In genomic region chr1:31374511-31375196, GRCh38 we compare ENCODE assay signal across 9 cellular contexts. TPM values are rescaled to one million over a fixed set of nuclear protein-coding genes. Genes with fewer than 3 reads are reported as not detected.
DNase-seq lines count a peak whose midpoint lies in the region; ATAC-seq, FAIRE-seq and TF ChIP-seq lines count a peak whose summit lies in the region.
"Had no signal": no experiment of that assay in that cellular context is flagged by ENCODE, and none has a peak within 500 bp of the region (broad histone marks: within the 10 kb centered on the region; RNA-seq: fewer than 3 reads in every experiment).

No MANE protein-coding gene starts in this region.

- H3K4me1 Mint-ChIP-seq in effector memory CD8-positive, alpha-beta T cell (ENCODE audit: low read depth in 2 of 2), result peaks cover 9 to 14% of the 10 kb centered on the region in 2 donors
- peaks cover 39 to 48% of the 10 kb centered on the region in 2 experiments for H3K4me1 Mint-ChIP-seq in H9

- DNase-seq in HT1080 (ENCODE audit: low read depth) (peak; percentile 31), astrocyte of the spinal cord (ENCODE audit: low read depth, low spot score) (peak; percentile 58), iris pigment epithelial cell (ENCODE audit: low read depth) (peak; percentile 32), small intestine (peak; percentile 35), H9 (no peak), ecto neural progenitor cell (ENCODE audit: low spot score) (no peak)
- no peak for DNase-seq in effector memory CD8-positive, alpha-beta T cell
- DNase-seq in activated CD8-positive, alpha-beta memory T cell treated with anti-CD3 and anti-CD28 coated beads for 24 hours, result no peak
- DNase-seq: NCI-H187 treated with DMSO at 0.1 percent for 48 hours had no signal

- H3T11ph ChIP-seq in H9 (ENCODE audit: low read length), result no peak overlapping the region

- no peak overlapping the region for H2AK5ac ChIP-seq in H9 (ENCODE audit: insufficient read length, low read length)

- no peak overlapping the region for H3K56ac ChIP-seq in H9 (ENCODE audit: insufficient read length, low read depth, low read length)

- no peak overlapping the region for H2BK15ac ChIP-seq in H9 (ENCODE audit: low read depth, low read length)

- no peak overlapping the region for H2BK5ac ChIP-seq in H9 (ENCODE audit: insufficient read length, low read length)

- H3K4me3 ChIP-seq in astrocyte of the spinal cord (ENCODE audit: low read depth, low read length) (no peak overlapping the region), small intestine (ENCODE audit: low read depth in 1 of 2, low read length in 2 of 2) (no peak overlapping the region)

- H3K27ac ChIP-seq in small intestine (ENCODE audit: low read depth in 1 of 2, low read length in 1 of 2) (no peak overlapping the region), H9 (ENCODE audit: insufficient read length, low read depth, low read length) (no peak overlapping the region)

- H3K4ac ChIP-seq in H9 (ENCODE audit: low read depth, low read length), result no peak overlapping the region

- WGBS in small intestine, 3 donors, result 73 to 75% (median 73%) methylated on average over 7 of the region's 7 CpGs
- no CpG with 5 or more reads among the region's 7 CpGs for WGBS in H9 (ENCODE audit: extremely low coverage, insufficient read length, low lambda C conversion rate)

- no peak overlapping the region for H4K5ac ChIP-seq in H9 (ENCODE audit: insufficient read length, low read depth, low read length)

- H3K4me1 ChIP-seq in small intestine (ENCODE audit: control insufficient read depth in 2 of 2, insufficient read depth in 1 of 2, low read depth in 1 of 2, low read length in 1 of 2), result peaks cover 6 to 11% of the 10 kb centered on the region in 2 donors
- peaks cover 13% of the 10 kb centered on the region for H3K4me1 ChIP-seq in H9 (ENCODE audit: insufficient read depth, low read length)

- H2BK12ac ChIP-seq in H9 (ENCODE audit: insufficient read length, low read depth, low read length), result no peak overlapping the region

- no peak overlapping the region for H2BK120ac ChIP-seq in H9 (ENCODE audit: low read depth, low read length, poor library complexity, severe bottlenecking)

- no peak overlapping the region for H3K23ac ChIP-seq in H9 (ENCODE audit: insufficient read length, low read depth, low read length)

- H3K9me3 Mint-ChIP-seq in effector memory CD8-positive, alpha-beta T cell, result no peaks in the 10 kb centered on the region
- H3K9me3 Mint-ChIP-seq in H9, result no peaks in the 10 kb centered on the region; a peak in 1 of 5 replicates

- TF ChIP-seq CTCF in astrocyte of the spinal cord (IDR thresholded peaks at IDR 0.05; ENCODE audit: low read depth, low read length), result no peak
- TF ChIP-seq CTCF in H9 (conservative IDR thresholded peaks at IDR 0.05), result no peak

- H3K27ac Mint-ChIP-seq in effector memory CD8-positive, alpha-beta T cell, result no peak overlapping the region
- peak overlapping the region in 1 of 3 experiments; percentile 11; a peak in 2 of 7 replicates for H3K27ac Mint-ChIP-seq in H9

- no peaks in the 10 kb centered on the region for H3K9me3 ChIP-seq in small intestine (ENCODE audit: control insufficient read depth, low read depth)
- no peaks in the 10 kb centered on the region for H3K9me3 ChIP-seq in H9 (ENCODE audit: control insufficient read depth, low read depth, low read length)

- FAIRE-seq in small intestine (lab: Jason Lieb, UNC), result no peak

- H3K36me3 Mint-ChIP-seq in effector memory CD8-positive, alpha-beta T cell (ENCODE audit: insufficient read depth), result no peaks in the 10 kb centered on the region
- no peaks in the 10 kb centered on the region for H3K36me3 Mint-ChIP-seq in H9 (ENCODE audit: insufficient read depth in 1 of 3, low read depth in 3 of 3)

- no peaks in the 10 kb centered on the region for H3K27me3 ChIP-seq in small intestine (ENCODE audit: control insufficient read depth in 2 of 2, insufficient read depth in 2 of 2, low read length in 2 of 2)
- no peaks in the 10 kb centered on the region for H3K27me3 ChIP-seq in H9 (ENCODE audit: insufficient read depth, low read length)

- H3K4me2 ChIP-seq in H9 (ENCODE audit: insufficient read depth, insufficient read length, low read length), result no peak overlapping the region

- no peaks in the 10 kb centered on the region for H4K20me1 ChIP-seq in H9 (ENCODE audit: control insufficient read depth, insufficient read depth, insufficient read length)

- H3K79me1 ChIP-seq in H9 (ENCODE audit: insufficient read depth, low read depth, low read length, poor library complexity, severe bottlenecking), result no peaks in the 10 kb centered on the region

- no peak overlapping the region for H3K14ac ChIP-seq in H9 (ENCODE audit: insufficient read depth, low read length)

- H3K18ac ChIP-seq in H9 (ENCODE audit: insufficient read length, low read depth, low read length), result no peak overlapping the region

- in situ Hi-C loops in astrocyte of the spinal cord (cut with HindIII; ENCODE audit: low sequenced_read_pairs), result no loop called here

- no peak for ATAC-seq in effector memory CD8-positive, alpha-beta T cell (replicated peaks)

- no peak overlapping the region for H4K91ac ChIP-seq in H9 (ENCODE audit: insufficient read length, low read depth, low read length)

- no peak overlapping the region for H2BK20ac ChIP-seq in H9 (ENCODE audit: low read depth, low read length, poor library complexity, severe bottlenecking)

- no peaks in the 10 kb centered on the region for H3K36me3 ChIP-seq in small intestine (ENCODE audit: control insufficient read depth in 2 of 2, insufficient read depth in 2 of 2, low read length in 2 of 2)

- H3K27me3 Mint-ChIP-seq in effector memory CD8-positive, alpha-beta T cell, result no peaks in the 10 kb centered on the region
- H3K27me3 Mint-ChIP-seq in H9 (ENCODE audit: low read depth), result peaks cover 7% of the 10 kb centered on the region

- no peak overlapping the region for H4K8ac ChIP-seq in H9 (replicated peaks; ENCODE audit: insufficient read length, low read depth, low read length)

- H3K4me3 Mint-ChIP-seq in effector memory CD8-positive, alpha-beta T cell, result peak overlapping the region in 1 of 2 donors; percentile 85
- 0 out of 5 replicates have a peak overlapping the region, but pooled peaks of 1 of the 2 experiments have one; percentile 22 for H3K4me3 Mint-ChIP-seq in H9

- no peak overlapping the region for H2AFZ ChIP-seq in H9 (ENCODE audit: low read length)

- H3K23me2 ChIP-seq in H9 (ENCODE audit: insufficient read length, low read depth, low read length, poor library complexity, severe bottlenecking), result peaks cover 10% of the 10 kb centered on the region

- no peaks in the 10 kb centered on the region for H3K79me2 ChIP-seq in H9 (ENCODE audit: insufficient read depth, low read length)

- H3K9ac ChIP-seq in H9 (ENCODE audit: extremely low read depth, insufficient read length, low read length), result no peak overlapping the region

RNA-seq across cellular contexts. Expression of gene FABP3, which starts 1.8 kb away (rescaled TPM):
- not detected in 2 replicates for total RNA-seq in HT1080 (2014; rRNA removed; shearing (Covaris generic))
- polyA plus RNA-seq in HT1080 (2015; cell fraction: cytosol; rRNA removed), result not detected in 2 replicates
- not detected in 2 replicates for polyA plus RNA-seq in HT1080 (2015; cell fraction: nucleus; rRNA removed)
- polyA plus RNA-seq in small intestine, result 10 to 100 TPM; 10.7 to 63.8 (median 16.4) TPM
- total RNA-seq in H9 (2021), result 9.0 and 10.2 TPM in 2 replicates

RNA-seq across cellular contexts. Expression of gene SERINC2, which starts 38.4 kb away (rescaled TPM):
- 9.8 and 14.6 TPM in 2 replicates for total RNA-seq in HT1080 (2014; rRNA removed; shearing (Covaris generic))
- polyA plus RNA-seq in HT1080 (2015; cell fraction: cytosol; rRNA removed), result 96.6 and 121 TPM in 2 replicates
- polyA plus RNA-seq in HT1080 (2015; cell fraction: nucleus; rRNA removed), result 35.3 and 44.7 TPM in 2 replicates
- 100 to 1,000 TPM in 2 of 3 donors, 10 to 100 TPM in 1; 57.3 to 179 (median 147) TPM for polyA plus RNA-seq in small intestine
- 14.1 and 14.7 TPM in 2 replicates for total RNA-seq in H9 (2021)

Comparison
In these comparisons a context has a peak if more than half of its experiments do, and no peak if none do; other contexts are left out.
1. DNase-seq: peak in HT1080 (single experiment), astrocyte of the spinal cord (single experiment), iris pigment epithelial cell (single experiment) and small intestine (single experiment); none in effector memory CD8-positive, alpha-beta T cell (0 of 3), H9 (single experiment), activated CD8-positive, alpha-beta memory T cell treated with anti-CD3 and anti-CD28 coated beads for 24 hours (single experiment) and ecto neural progenitor cell (single experiment).
2. RNA of gene FABP3, which starts 1.8 kb away (total RNA-seq): 9.0 to 10.2 TPM in H9; not detected in HT1080; every median in the first group is over 10 times any median in the second.